In genomic region chr7:94277236-94277635, GRCh38 we compare ENCODE assay signal across 20 cellular contexts.
DNase-seq lines count a peak whose midpoint lies in the region; ATAC-seq, FAIRE-seq and TF ChIP-seq lines count a peak whose summit lies in the region.
"Had no signal": no experiment of that assay in that cellular context is flagged by ENCODE, and none has a peak within 500 bp of the region (broad histone marks: within the 10 kb centered on the region; RNA-seq: fewer than 3 reads in every experiment).

No MANE protein-coding gene starts in this region.

- POLR2A ChIA-PET in GM12878 (lab: Charles Lee): no interaction called here

- no TSS peak for BruUV-seq in GM12878 (replicated peaks; lab: Mats Ljungman, UMichigan)

- SMC1A ChIA-PET in GM12878 (lab: Charles Lee; ENCODE audit: uncharacterized antibody, unreplicated experiment): interaction anchor here (0.8 to 2.8 kb wide), 6 partner anchors 121 to 376 kb away, joined by 3 to 9 read pairs (median 5); no protein-coding TSS in a partner anchor

- H3K4me1 Mint-ChIP-seq in nephron: peaks cover 16% of the 10 kb centered on the region
- H3K4me1 Mint-ChIP-seq: B cell, GM23338, IgD-negative memory B cell had no signal

- no peak overlapping the region for H2AFZ ChIP-seq in GM12878 (ENCODE audit: control insufficient read depth, low read depth, low read length)
- H2AFZ ChIP-seq in smooth muscle cell (ENCODE audit: low read depth): no peak overlapping the region
- H2AFZ ChIP-seq: GM23338 had no signal

- TF ChIP-seq EP300 in GM12878 (IDR thresholded peaks at IDR 0.05; ENCODE audit: borderline replicate concordance in 1 of 2, control insufficient read depth in 1 of 2, low read depth in 2 of 2, low read length in 2 of 2): no peak

- no peak for FAIRE-seq in GM12878 (lab: Jason Lieb, UNC)
- FAIRE-seq: D721Med, HTR-8/SVneo had no signal

- H3F3A ChIP-seq in smooth muscle cell (ENCODE audit: low read depth): peaks cover 6% of the 10 kb centered on the region

- CTCF ChIA-PET in GM12878 (lab: Yijun Ruan, JAX): interaction anchor here (1.0 to 2.4 kb wide), 3 partner anchors 121 to 377 kb away, joined by 3 to 14 read pairs (median 3); no protein-coding TSS in a partner anchor

- TF ChIP-seq CTCF in GM12878 (IDR thresholded peaks at IDR 0.05 in 2 of 3, conservative IDR thresholded peaks at IDR 0.05 in 1 of 3; ENCODE audit: control insufficient read depth in 2 of 3, extremely low read depth in 1 of 3, insufficient read depth in 1 of 3, low read depth in 3 of 3, low read length in 3 of 3) (no peak), nephron (IDR thresholded peaks at IDR 0.05; ENCODE audit: unreplicated experiment in 3 of 3) (no peak), smooth muscle cell (IDR thresholded peaks at IDR 0.05; ENCODE audit: borderline replicate concordance, insufficient read depth, poor library complexity, severe bottlenecking) (no peak)

- no peaks in the 10 kb centered on the region for H3K36me3 Mint-ChIP-seq in nephron (ENCODE audit: low read depth)
- H3K36me3 Mint-ChIP-seq: CD14-positive monocyte, IgD-negative memory B cell had no signal

- intact Hi-C loops in GM12878 (cut with micrococcal nuclease; ENCODE audit: unreplicated experiment): loop anchor here (5.0 kb wide), 2 partner anchors 375 to 480 kb away; no protein-coding TSS in a partner anchor

- no peaks in the 10 kb centered on the region for H3K27me3 Mint-ChIP-seq in nephron (ENCODE audit: low read depth)
- H3K27me3 Mint-ChIP-seq: IgD-negative memory B cell had no signal

- H3K36me3 ChIP-seq in GM12878 (ENCODE audit: control insufficient read depth in 2 of 2, insufficient read depth in 2 of 2, low read length in 1 of 2) (no peaks in the 10 kb centered on the region), smooth muscle cell (ENCODE audit: low read depth) (no peaks in the 10 kb centered on the region)
- H3K36me3 ChIP-seq: HAP-1, SJSA1 had no signal

- in situ Hi-C loops in GM12878 (cut with MboI): no loop called here

- no peak overlapping the region for H3K27ac ChIP-seq in GM12878 (ENCODE audit: control insufficient read depth, insufficient read depth)
- no peak overlapping the region for H3K27ac ChIP-seq in smooth muscle cell (ENCODE audit: low read depth)
- H3K27ac ChIP-seq: A549, SJSA1 had no signal

- no peaks in the 10 kb centered on the region for H3K9me3 ChIP-seq in GM12878 (replicated peaks; ENCODE audit: control insufficient read depth, insufficient read depth, low read length)
- H3K9me3 ChIP-seq in smooth muscle cell (replicated peaks; ENCODE audit: low read depth): no peaks in the 10 kb centered on the region
- H3K9me3 ChIP-seq: A549, HAP-1, SJSA1 had no signal

- 45% methylated on average over 4 of the region's 4 CpGs for WGBS in GM12878 (ENCODE audit: insufficient coverage, insufficient replicate concordance, low lambda C conversion rate, missing lambda C conversion rate)
- 85% methylated on average over 4 of the region's 4 CpGs for WGBS in smooth muscle cell (ENCODE audit: low lambda C conversion rate)

- RAD21 ChIA-PET in GM12878 (lab: Charles Lee; ENCODE audit: unreplicated experiment): interaction anchor here (1.8 kb wide), 1 partner anchor 143 kb away, joined by 3 read pairs; no protein-coding TSS in a partner anchor

- no peak for TF ChIP-seq RAD21 in GM12878 (IDR thresholded peaks at IDR 0.05; ENCODE audit: insufficient read depth, low read depth, low read length)

- H3K9me3 Mint-ChIP-seq in nephron: no peaks in the 10 kb centered on the region
- H3K9me3 Mint-ChIP-seq: GM23338, IgD-negative memory B cell had no signal

- ATAC-seq in GM18868 (IDR thresholded peaks at IDR 0.05; ENCODE audit: unreplicated experiment): peak; percentile 14
- ATAC-seq in HG02852 (IDR thresholded peaks at IDR 0.05; ENCODE audit: unreplicated experiment): peak; percentile 12
- ATAC-seq in GM12878: peak; percentile 29

- no peaks in the 10 kb centered on the region for H3K27me3 ChIP-seq in GM12878 (replicated peaks in 1 of 2; ENCODE audit: control insufficient read depth in 2 of 2, insufficient read depth in 2 of 2, low read length in 1 of 2)
- H3K27me3 ChIP-seq in smooth muscle cell (ENCODE audit: low read depth): no peaks in the 10 kb centered on the region
- H3K27me3 ChIP-seq: SJSA1 had no signal

- no peak for TF ChIP-seq POLR2A in GM12878 (IDR thresholded peaks at IDR 0.05; ENCODE audit: low read depth, low read length)

- H3K9ac ChIP-seq in GM12878 (ENCODE audit: control insufficient read depth, insufficient read depth, low read length) (no peak overlapping the region), smooth muscle cell (ENCODE audit: low read depth) (no peak overlapping the region)

- H3K27ac Mint-ChIP-seq in nephron: peak overlapping the region in 2 of 3 experiments; percentile 9 to 78
- H3K27ac Mint-ChIP-seq: B cell, CD14-positive monocyte, GM23338, IgD-negative memory B cell had no signal

- H4K20me1 ChIP-seq in GM12878 (ENCODE audit: control insufficient read depth, insufficient read depth) (no peaks in the 10 kb centered on the region), smooth muscle cell (ENCODE audit: low read depth) (no peaks in the 10 kb centered on the region)

- H3K4me2 ChIP-seq in GM12878 (ENCODE audit: control insufficient read depth, insufficient read depth): no peak overlapping the region
- no peak overlapping the region for H3K4me2 ChIP-seq in smooth muscle cell
- H3K4me2 ChIP-seq: A549, GM23338 had no signal

- DNase-seq in GM12878 (ENCODE audit: low read depth, low spot score) (no peak), smooth muscle cell (lab: John Stamatoyannopoulos, UW; ENCODE audit: unreplicated experiment) (no peak), NCI-H2227 treated with DMSO at 0.1 percent for 48 hours (lab: John Stamatoyannopoulos, UW) (no peak)
- no peak for DNase-seq in NK-92 treated with Interleukin-12 subunit alpha and Interleukin-12 subunit beta, amount 100 ng/mL, for 24 hours (lab: John Stamatoyannopoulos, UW)
- DNase-seq: GDM1, NCI-H187, NCI-H2107, NCI-H510A had no signal

- no peak overlapping the region for H3K4me3 Mint-ChIP-seq in nephron
- H3K4me3 Mint-ChIP-seq: B cell, GM23338, IgD-negative memory B cell had no signal

- H3K4me3 ChIP-seq in GM12878 (no peak overlapping the region), smooth muscle cell (no peak overlapping the region)
- H3K4me3 ChIP-seq: A549, GM23338, HAP-1, SJSA1 had no signal

- H3K79me2 ChIP-seq in GM12878 (ENCODE audit: control insufficient read depth, insufficient read depth, low read length) (no peaks in the 10 kb centered on the region), smooth muscle cell (ENCODE audit: low read depth) (no peaks in the 10 kb centered on the region)

- no peaks in the 10 kb centered on the region for H3K4me1 ChIP-seq in GM12878 (ENCODE audit: control insufficient read depth, insufficient read depth, low read length)
- H3K4me1 ChIP-seq in smooth muscle cell (ENCODE audit: low read depth): no peaks in the 10 kb centered on the region
- H3K4me1 ChIP-seq: HAP-1, SJSA1 had no signal

TF ChIP-seq in GM12878, 131 proteins besides CTCF, POLR2A, EP300 and RAD21 (continues in another document):
- TF ChIP-seq KDM1A (IDR thresholded peaks at IDR 0.05; ENCODE audit: borderline replicate concordance) (no peak), NKRF (conservative IDR thresholded peaks at IDR 0.05) (no peak), E2F8 (IDR thresholded peaks at IDR 0.05; ENCODE audit: low read depth, partially characterized antibody) (no peak), BRCA1 (IDR thresholded peaks at IDR 0.05; ENCODE audit: low read depth, low read length) (no peak), EZH2 (IDR thresholded peaks at IDR 0.05; ENCODE audit: borderline replicate concordance, control insufficient read depth, low read depth, low read length) (no peak), ATF7 (IDR thresholded peaks at IDR 0.05; ENCODE audit: low read depth) (no peak), USF1 (IDR thresholded peaks at IDR 0.05; ENCODE audit: borderline replicate concordance, extremely low read length, insufficient read depth, low read depth, low read length) (no peak), STAT1 (conservative IDR thresholded peaks at IDR 0.05) (no peak)
